Comparison of ENCODE assay signal across 3 cellular contexts in the genomic region with DNA sequence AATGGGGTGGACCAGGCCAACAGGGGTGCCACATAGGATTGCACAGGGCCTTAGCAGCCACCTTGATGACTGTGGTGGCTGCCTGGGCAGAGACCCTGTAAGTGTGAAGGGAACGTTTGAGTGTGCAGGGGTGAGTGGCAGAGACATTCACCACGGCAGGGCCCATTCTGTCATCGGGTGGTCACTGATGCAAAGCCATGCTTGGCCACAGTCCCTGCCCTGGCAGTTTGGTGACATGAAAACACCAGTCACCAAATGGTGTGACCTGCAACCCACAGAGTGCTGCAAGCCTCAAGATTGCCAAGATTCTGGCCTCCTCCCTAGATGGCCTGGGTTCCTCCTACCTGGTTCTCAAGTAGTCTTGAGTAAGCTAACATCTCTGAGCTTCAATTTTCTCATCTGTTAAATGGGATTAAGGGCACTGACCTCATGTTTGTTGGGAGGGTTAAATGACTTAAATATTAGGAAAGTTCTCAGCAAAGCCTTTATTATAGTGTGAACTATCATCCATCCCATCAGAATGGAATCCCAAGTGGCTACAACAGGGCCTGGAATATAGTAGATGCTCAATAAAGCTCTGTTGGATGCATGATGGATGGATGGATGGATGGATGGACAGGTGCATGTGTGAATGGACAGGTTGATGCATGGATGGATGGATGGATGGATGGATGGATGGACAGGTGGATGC.
TF ChIP-seq lines count a peak whose summit lies in the region.

No MANE protein-coding gene starts in this region.

TF ChIP-seq in HEK293, 187 proteins besides CTCF, POLR2A, EP300 and RAD21:
- TF ChIP-seq ZSCAN30 (tag by site-specific recombination; IDR thresholded peaks at IDR 0.05) (no peak), ZNF664 (tag by site-specific recombination; IDR thresholded peaks at IDR 0.05) (peak; percentile 92)

TF ChIP-seq in IMR-90, 13 proteins besides CTCF, POLR2A, EP300 and RAD21:
- TF ChIP-seq SMC3 (IDR thresholded peaks at IDR 0.05; ENCODE audit: low read depth, low read length): no peak
- TF ChIP-seq CEBPB (IDR thresholded peaks at IDR 0.05; ENCODE audit: low read depth, low read length): no peak
- TF ChIP-seq BHLHE40 (IDR thresholded peaks at IDR 0.05; ENCODE audit: low read depth, low read length): no peak
- TF ChIP-seq MXI1 (IDR thresholded peaks at IDR 0.05; ENCODE audit: borderline replicate concordance, low read depth, low read length): no peak
- TF ChIP-seq MAZ (IDR thresholded peaks at IDR 0.05; ENCODE audit: borderline replicate concordance, low read depth, low read length): no peak
- TF ChIP-seq, protein P1, sequence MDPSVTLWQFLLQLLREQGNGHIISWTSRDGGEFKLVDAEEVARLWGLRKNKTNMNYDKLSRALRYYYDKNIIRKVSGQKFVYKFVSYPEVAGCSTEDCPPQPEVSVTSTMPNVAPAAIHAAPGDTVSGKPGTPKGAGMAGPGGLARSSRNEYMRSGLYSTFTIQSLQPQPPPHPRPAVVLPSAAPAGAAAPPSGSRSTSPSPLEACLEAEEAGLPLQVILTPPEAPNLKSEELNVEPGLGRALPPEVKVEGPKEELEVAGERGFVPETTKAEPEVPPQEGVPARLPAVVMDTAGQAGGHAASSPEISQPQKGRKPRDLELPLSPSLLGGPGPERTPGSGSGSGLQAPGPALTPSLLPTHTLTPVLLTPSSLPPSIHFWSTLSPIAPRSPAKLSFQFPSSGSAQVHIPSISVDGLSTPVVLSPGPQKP (IDR thresholded peaks at IDR 0.05; ENCODE audit: borderline replicate concordance, low read depth, low read length): no peak
- no peak for TF ChIP-seq MAFK (IDR thresholded peaks at IDR 0.05; ENCODE audit: low read depth, low read length)
- TF ChIP-seq, protein P2, sequence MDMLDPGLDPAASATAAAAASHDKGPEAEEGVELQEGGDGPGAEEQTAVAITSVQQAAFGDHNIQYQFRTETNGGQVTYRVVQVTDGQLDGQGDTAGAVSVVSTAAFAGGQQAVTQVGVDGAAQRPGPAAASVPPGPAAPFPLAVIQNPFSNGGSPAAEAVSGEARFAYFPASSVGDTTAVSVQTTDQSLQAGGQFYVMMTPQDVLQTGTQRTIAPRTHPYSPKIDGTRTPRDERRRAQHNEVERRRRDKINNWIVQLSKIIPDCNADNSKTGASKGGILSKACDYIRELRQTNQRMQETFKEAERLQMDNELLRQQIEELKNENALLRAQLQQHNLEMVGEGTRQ (IDR thresholded peaks at IDR 0.05; ENCODE audit: low read depth, low read length): no peak
- no peak for TF ChIP-seq FOS (IDR thresholded peaks at IDR 0.05; ENCODE audit: low read depth, low read length)
- no peak for TF ChIP-seq NFE2L2 (IDR thresholded peaks at IDR 0.05; ENCODE audit: low read depth, low read length)
- TF ChIP-seq RCOR1 (IDR thresholded peaks at IDR 0.05; ENCODE audit: insufficient replicate concordance, low read length): no peak
- no peak for TF ChIP-seq RFX5 (IDR thresholded peaks at IDR 0.05; ENCODE audit: low read depth, low read length)
- no peak for TF ChIP-seq CHD1 (IDR thresholded peaks at IDR 0.05; ENCODE audit: low read depth, low read length)
TF ChIP-seq in IMR-90: peak in this region for 0.

TF ChIP-seq in H1, 55 proteins besides CTCF, POLR2A, EP300 and RAD21:
- TF ChIP-seq PHF8 (conservative IDR thresholded peaks at IDR 0.05; ENCODE audit: low read depth, low read length): no peak
- no peak for TF ChIP-seq GTF2F1 (IDR thresholded peaks at IDR 0.05; ENCODE audit: borderline replicate concordance, low read depth, low read length)
- TF ChIP-seq KDM4A (IDR thresholded peaks at IDR 0.05; ENCODE audit: low read depth, low read length, severe bottlenecking): no peak
- no peak for TF ChIP-seq SP1 (IDR thresholded peaks at IDR 0.05; ENCODE audit: low read depth, low read length)
- no peak for TF ChIP-seq YY1 (IDR thresholded peaks at IDR 0.05; ENCODE audit: low read depth, low read length)
- no peak for TF ChIP-seq POU5F1 (IDR thresholded peaks at IDR 0.05; ENCODE audit: low read depth, low read length)
- TF ChIP-seq HDAC2 (IDR thresholded peaks at IDR 0.05; ENCODE audit: borderline replicate concordance in 1 of 2, low read depth in 2 of 2, low read length in 2 of 2): no peak
- TF ChIP-seq CBX5 (IDR thresholded peaks at IDR 0.05; ENCODE audit: low read depth, low read length): no peak
- TF ChIP-seq MAFK (IDR thresholded peaks at IDR 0.05; ENCODE audit: low read depth, low read length): no peak
- no peak for TF ChIP-seq SP2 (IDR thresholded peaks at IDR 0.05; ENCODE audit: low read length)
